ENCODE assay signal across 8 cellular contexts in genomic region chr19:12945479-12946091, GRCh38. TPM values are rescaled to one million over a fixed set of nuclear protein-coding genes. Genes with fewer than 3 reads are reported as not detected.
DNase-seq lines count a peak whose midpoint lies in the region; ATAC-seq lines count a peak whose summit lies in the region.

Gene RAD23A, plus strand, starts transcription at chr19:12945862. Its CDS starts 87 bp downstream, at chr19:12945949.

- H3K4me1 Mint-ChIP-seq in natural killer cell treated with Interleukin-12 subunit alpha and Interleukin-12 subunit beta and Interleukin-15 and Interleukin-18, amount 100 ng/mL, for 72 hours (ENCODE audit: low read depth in 2 of 2) = peaks cover 44 to 47% of the 10 kb centered on the region in 2 donors

- peak; percentile 89 to 92 for ATAC-seq in natural killer cell treated with Interleukin-12 subunit alpha and Interleukin-12 subunit beta and Interleukin-15 and Interleukin-18, amount 100 ng/mL, for 72 hours

- H3K9me3 Mint-ChIP-seq in natural killer cell treated with Interleukin-12 subunit alpha and Interleukin-12 subunit beta and Interleukin-15 and Interleukin-18, amount 100 ng/mL, for 72 hours = no peaks in the 10 kb centered on the region

- peaks cover 46% of the 10 kb centered on the region for H3K36me3 ChIP-seq in H7 (replicated peaks; ENCODE audit: control insufficient read depth, insufficient read depth, low read length)

- peak; percentile 99 for DNase-seq in ELR (ENCODE audit: low read depth)
- DNase-seq in H7 = peak; percentile 98
- DNase-seq in M059J (ENCODE audit: low read depth) = peak; percentile 97
- peak; percentile 95 to 97 for DNase-seq in SHP77 (lab: John Stamatoyannopoulos, UW)
- DNase-seq in activated T-helper 9 cell treated with anti-CD3 and anti-CD28 coated beads, Interleukin-2, amount 50 U/mL, for 16 hours (ENCODE audit: low read depth) = peak; percentile 97
- peak; percentile 98 for DNase-seq in fibroblast of peridontal ligament (ENCODE audit: extremely low read depth)
- DNase-seq in natural killer cell treated with Interleukin-12 subunit alpha and Interleukin-12 subunit beta and Interleukin-15 and Interleukin-18, amount 100 ng/mL, for 72 hours (ENCODE audit: low spot score) = peak; percentile 98
- DNase-seq in stimulated activated naive CD4-positive, alpha-beta T cell treated with Interleukin-2 at 50 U/mL for 16 hours (lab: John Stamatoyannopoulos, UW) = peak; percentile 95

- H3K4me3 Mint-ChIP-seq in natural killer cell treated with Interleukin-12 subunit alpha and Interleukin-12 subunit beta and Interleukin-15 and Interleukin-18, amount 100 ng/mL, for 72 hours = peak within 1 kb of the TSS; percentile 93

- peaks cover 36% of the 10 kb centered on the region for H3K36me3 Mint-ChIP-seq in natural killer cell treated with Interleukin-12 subunit alpha and Interleukin-12 subunit beta and Interleukin-15 and Interleukin-18, amount 100 ng/mL, for 72 hours

- H3K27me3 Mint-ChIP-seq in natural killer cell treated with Interleukin-12 subunit alpha and Interleukin-12 subunit beta and Interleukin-15 and Interleukin-18, amount 100 ng/mL, for 72 hours = no peaks in the 10 kb centered on the region

- peak within 1 kb of the TSS; percentile 64 for H3K4me3 ChIP-seq in H7 (ENCODE audit: insufficient read depth, low read depth, low read length)

- H3K27me3 ChIP-seq in H7 (ENCODE audit: control insufficient read depth, insufficient read depth, low read length) = no peaks in the 10 kb centered on the region

- H3K27ac Mint-ChIP-seq in natural killer cell treated with Interleukin-12 subunit alpha and Interleukin-12 subunit beta and Interleukin-15 and Interleukin-18, amount 100 ng/mL, for 72 hours = peak within 1 kb of the TSS; percentile 91 to 95

RNA-seq across cellular contexts. Expression of gene RAD23A, which starts in this region (rescaled TPM):
- 146 and 155 TPM in 2 replicates for total RNA-seq in H7 (2014; rRNA removed; shearing (Covaris generic))
- total RNA-seq in M059J (2014; rRNA removed; shearing (Covaris generic)) = 156 and 205 TPM in 2 replicates
- total RNA-seq in natural killer cell treated with Interleukin-12 subunit alpha and Interleukin-12 subunit beta and Interleukin-15 and Interleukin-18, amount 100 ng/mL, for 72 hours = 100 to 1,000 TPM; 112 to 148 TPM

Comparison
In these comparisons a context has a peak if more than half of its experiments do, and no peak if none do; other contexts are left out.
1. Peak in every context shown above with its lines: DNase-seq, ATAC-seq and H3K4me3 ChIP-seq.